ENCODE assay signal across 8 cellular contexts in the genomic region with DNA sequence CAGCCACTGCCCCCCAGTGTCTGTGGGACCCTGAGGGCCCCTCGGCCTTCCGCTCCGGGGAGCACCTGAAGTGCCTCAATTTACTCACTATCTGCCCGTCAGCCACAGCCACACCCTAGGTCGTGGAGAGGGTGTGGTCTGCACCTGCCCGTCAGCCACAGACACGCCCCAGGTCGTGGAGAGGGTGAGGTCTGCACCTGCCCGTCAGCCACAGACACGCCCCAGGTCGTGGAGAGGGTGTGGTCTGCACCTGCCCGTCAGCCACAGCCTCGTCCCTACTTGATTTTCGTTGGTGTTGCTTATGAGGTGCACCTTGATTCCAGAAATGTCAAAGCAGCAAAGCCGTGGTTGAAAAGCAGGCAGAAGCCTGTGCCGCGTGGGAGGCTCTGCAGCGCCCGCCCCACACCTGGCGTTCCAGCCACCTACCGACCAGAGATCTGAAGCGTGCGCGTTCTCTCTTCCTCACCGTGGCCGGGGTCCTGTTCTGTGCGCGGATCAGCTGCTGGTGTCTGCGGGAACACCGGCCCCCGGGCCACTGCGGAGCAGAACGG.
DNase-seq lines count a peak whose midpoint lies in the region; ATAC-seq, FAIRE-seq and TF ChIP-seq lines count a peak whose summit lies in the region.

No MANE protein-coding gene starts in this region.

- CTCF ChIA-PET in endothelial cell of umbilical vein (lab: Charles Lee): no interaction called here

- H4K20me1 ChIP-seq in endothelial cell of umbilical vein (replicated peaks; ENCODE audit: control insufficient read depth, extremely low read depth, insufficient read depth, low read length): no peaks in the 10 kb centered on the region

- no peak overlapping the region for H2AFZ ChIP-seq in endothelial cell of umbilical vein (ENCODE audit: low read depth, low read length)

- H3K4me2 ChIP-seq in endothelial cell of umbilical vein (ENCODE audit: insufficient read depth, low read length): no peak overlapping the region

- DNase-seq in GM18507 (ENCODE audit: extremely low spot score, insufficient read length, low read depth) (no peak), HPDE6-E6E7 (ENCODE audit: extremely low spot score) (peak; percentile 25), T-helper 2 cell (peak in 3 of 5 experiments; percentile 22 to 36 (median 28)), endothelial cell of umbilical vein (ENCODE audit: low read depth, low spot score) (no peak), GM19239 (ENCODE audit: insufficient read length, low spot score) (no peak), SKM-1 (lab: John Stamatoyannopoulos, UW; ENCODE audit: unreplicated experiment) (no peak)
- DNase-seq in stimulated activated CD4-positive, alpha-beta T cell treated with anti-CD3 and anti-CD28 coated beads, Interleukin-2, amount 100 ng/mL, for 24 hours: peak; percentile 29 to 52

- no peak for TF ChIP-seq POLR2A in endothelial cell of umbilical vein (IDR thresholded peaks at IDR 0.05; ENCODE audit: low read depth, low read length)

- no peak overlapping the region for H3K9ac ChIP-seq in endothelial cell of umbilical vein (replicated peaks; ENCODE audit: extremely low read depth, insufficient read depth, low read length)

- no TSS peak for BruUV-seq in endothelial cell of umbilical vein (replicated peaks; lab: Mats Ljungman, UMichigan)

- no peaks in the 10 kb centered on the region for H3K79me2 ChIP-seq in endothelial cell of umbilical vein (ENCODE audit: control insufficient read depth, insufficient read depth, low read length)

- no peaks in the 10 kb centered on the region for H3K36me3 ChIP-seq in endothelial cell of umbilical vein (ENCODE audit: control insufficient read depth in 2 of 2, extremely low read depth in 1 of 2, insufficient read depth in 2 of 2, low read length in 2 of 2)

- ATAC-seq in HG03571 (IDR thresholded peaks at IDR 0.05; ENCODE audit: unreplicated experiment): no peak

- POLR2A ChIA-PET in endothelial cell of umbilical vein (lab: Charles Lee): no interaction called here

- H3K27me3 ChIP-seq in endothelial cell of umbilical vein (ENCODE audit: control insufficient read depth in 2 of 2, insufficient read depth in 2 of 2, low read length in 2 of 2): peaks cover 15% of the 10 kb centered on the region in 2 experiments

- H3K9me1 ChIP-seq in endothelial cell of umbilical vein (replicated peaks; ENCODE audit: control insufficient read depth, extremely low read depth, insufficient read depth, low read length): no peaks in the 10 kb centered on the region

- H3K4me1 ChIP-seq in endothelial cell of umbilical vein (ENCODE audit: control insufficient read depth, extremely low read depth, insufficient read depth, low read length): no peaks in the 10 kb centered on the region

- no peak overlapping the region for H3K27ac ChIP-seq in endothelial cell of umbilical vein (ENCODE audit: insufficient read depth, low read depth, low read length)

- no peak overlapping the region for H3K4me3 ChIP-seq in endothelial cell of umbilical vein (replicated peaks in 1 of 3; ENCODE audit: insufficient read depth in 1 of 3, low read depth in 1 of 3, low read length in 3 of 3)

- no peak for TF ChIP-seq CTCF in endothelial cell of umbilical vein (IDR thresholded peaks at IDR 0.05; ENCODE audit: extremely low read depth in 1 of 2, insufficient read depth in 1 of 2, low read depth in 1 of 2, low read length in 2 of 2)

- H3K9me3 ChIP-seq in endothelial cell of umbilical vein (replicated peaks; ENCODE audit: control insufficient read depth, insufficient read depth, low read length): no peaks in the 10 kb centered on the region

- FAIRE-seq in GM18507 (lab: Jason Lieb, UNC) (peak; percentile 61), endothelial cell of umbilical vein (lab: Jason Lieb, UNC) (no peak), GM19239 (lab: Jason Lieb, UNC) (no peak)

- intact Hi-C loops in endothelial cell of umbilical vein (cut with micrococcal nuclease): no loop called here

- dilution Hi-C loops in endothelial cell of umbilical vein (cut with MboI; ENCODE audit: extremely low pct_ligation_motif_present, low sequenced_read_pairs): no loop called here

TF ChIP-seq in endothelial cell of umbilical vein, 7 proteins besides CTCF, POLR2A, EP300 and RAD21:
- TF ChIP-seq EZH2 (IDR thresholded peaks at IDR 0.05; ENCODE audit: borderline replicate concordance, low read depth, low read length, severe bottlenecking): peak; percentile 63
- TF ChIP-seq, protein P1, sequence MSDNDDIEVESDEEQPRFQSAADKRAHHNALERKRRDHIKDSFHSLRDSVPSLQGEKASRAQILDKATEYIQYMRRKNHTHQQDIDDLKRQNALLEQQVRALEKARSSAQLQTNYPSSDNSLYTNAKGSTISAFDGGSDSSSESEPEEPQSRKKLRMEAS (IDR thresholded peaks at IDR 0.05; ENCODE audit: insufficient read depth, insufficient read length): no peak
- TF ChIP-seq FOS (IDR thresholded peaks at IDR 0.05; ENCODE audit: borderline replicate concordance, insufficient read depth, low read length): no peak
TF ChIP-seq in endothelial cell of umbilical vein: peak in this region for 1.

Comparison
In these comparisons a context has a peak if more than half of its experiments do, and no peak if none do; other contexts are left out.
1. DNase-seq: peak in HPDE6-E6E7 (single experiment), T-helper 2 cell (3 of 5) and stimulated activated CD4-positive, alpha-beta T cell treated with anti-CD3 and anti-CD28 coated beads, Interleukin-2, amount 100 ng/mL, for 24 hours (2 of 2); none in GM18507 (single experiment), endothelial cell of umbilical vein (single experiment), GM19239 (single experiment) and SKM-1 (single experiment).